In genomic region chr5:115243412-115243811, GRCh38 we compare ENCODE assay signal across 12 cellular contexts. TPM values are rescaled to one million over a fixed set of nuclear protein-coding genes. Genes with fewer than 3 reads are reported as not detected.
DNase-seq lines count a peak whose midpoint lies in the region; ATAC-seq and TF ChIP-seq lines count a peak whose summit lies in the region.
"Had no signal": no experiment of that assay in that cellular context is flagged by ENCODE, and none has a peak within 500 bp of the region (broad histone marks: within the 10 kb centered on the region; RNA-seq: fewer than 3 reads in every experiment).

No MANE protein-coding gene starts in this region.

- intact Hi-C loops in prostate gland (cut with DNase I): no loop called here

- DNase-seq in EL (peak; percentile 10), choroid plexus epithelial cell (ENCODE audit: low read depth) (peak; percentile 47), cerebellar cortex (ENCODE audit: low spot score) (no peak), prostate gland (ENCODE audit: low spot score) (no peak), SKM-1 (lab: John Stamatoyannopoulos, UW; ENCODE audit: unreplicated experiment) (no peak)
- no peak for DNase-seq in stimulated activated CD4-positive, alpha-beta T cell treated with anti-CD3 and anti-CD28 coated beads, Interleukin-2, amount 100 ng/mL, for 24 hours
- DNase-seq: C1 segment of cervical spinal cord, left ventricle myocardium superior, spleen had no signal

- H3K4me1 ChIP-seq in prostate gland (replicated peaks): no peaks in the 10 kb centered on the region

- no peaks in the 10 kb centered on the region for H3K36me3 ChIP-seq in prostate gland

- H3K27me3 ChIP-seq in prostate gland (replicated peaks; ENCODE audit: insufficient read depth): no peaks in the 10 kb centered on the region
- H3K27me3 ChIP-seq: spleen, tibial nerve had no signal

- no peak for TF ChIP-seq POLR2A in prostate gland (IDR thresholded peaks at IDR 0.05)

- ATAC-seq in GM21360 (IDR thresholded peaks at IDR 0.05; ENCODE audit: unreplicated experiment): peak; percentile 76
- peak; percentile 47 for ATAC-seq in HG03196 (IDR thresholded peaks at IDR 0.05; ENCODE audit: unreplicated experiment)
- ATAC-seq: left ventricle myocardium superior had no signal

- TF ChIP-seq CTCF in choroid plexus epithelial cell (conservative IDR thresholded peaks at IDR 0.05; ENCODE audit: low read depth, low read length) (no peak), prostate gland (IDR thresholded peaks at IDR 0.05) (no peak)

- H3K27ac ChIP-seq in prostate gland: no peak overlapping the region
- H3K27ac ChIP-seq: spleen, tibial nerve had no signal

- no peaks in the 10 kb centered on the region for H3K9me3 ChIP-seq in prostate gland
- H3K9me3 ChIP-seq: spleen, tibial nerve had no signal

- H3K4me3 ChIP-seq in choroid plexus epithelial cell (ENCODE audit: low read depth, low read length) (no peak overlapping the region), prostate gland (no peak overlapping the region)
- H3K4me3 ChIP-seq: spleen, tibial nerve had no signal

RNA-seq across cellular contexts. Expression of gene PGGT1B, which starts 19.3 kb away (rescaled TPM):
- total RNA-seq in prostate gland: 10 to 100 TPM in 1 of 2 donors, 1 to 10 TPM in 1; 9.1 to 15.3 TPM

RNA-seq across cellular contexts. Expression of gene CCDC112, which starts 53.0 kb away (rescaled TPM):
- 10 to 100 TPM in 1 of 2 donors, 1 to 10 TPM in 1; 9.4 to 12.9 TPM for total RNA-seq in prostate gland

Comparison
In these comparisons a context has a peak if more than half of its experiments do, and no peak if none do; other contexts are left out.
1. DNase-seq: peak in EL (single experiment) and choroid plexus epithelial cell (single experiment); none in cerebellar cortex (single experiment), prostate gland (single experiment), SKM-1 (single experiment) and stimulated activated CD4-positive, alpha-beta T cell treated with anti-CD3 and anti-CD28 coated beads, Interleukin-2, amount 100 ng/mL, for 24 hours (0 of 2).